Comparison of ENCODE assay signal across 8 cellular contexts in genomic region chr14:103715052-103716000, GRCh38. TPM values are rescaled to one million over a fixed set of nuclear protein-coding genes. Genes with fewer than 3 reads are reported as not detected.
DNase-seq lines count a peak whose midpoint lies in the region; ATAC-seq lines count a peak whose summit lies in the region.

Gene XRCC3, minus strand, starts transcription at chr14:103715451. Its CDS starts 4,364 bp downstream, at chr14:103711087.
Gene ZFYVE21, plus strand, starts transcription at chr14:103715810. Its CDS starts 32 bp downstream, at chr14:103715842.

- peak within 1 kb of the TSS; percentile 100 for H3K4me2 ChIP-seq in BLaER1

- H4K20me1 ChIP-seq in BLaER1: peaks cover 78% of the 10 kb centered on the region

- peak within 1 kb of the TSS; percentile 96 for H3K27ac Mint-ChIP-seq in activated CD4-positive, alpha-beta T cell treated with anti-CD3 and anti-CD28 coated beads, Interleukin-2, amount 10 ng/mL, durations not matched to agents 7 days and 5 days

- peaks cover 31% of the 10 kb centered on the region for H3K36me3 ChIP-seq in BLaER1

- peak within 1 kb of the TSS; percentile 95 for H3K4me3 ChIP-seq in BLaER1

- H3K27ac ChIP-seq in BLaER1: peak within 1 kb of the TSS; percentile 96

- CTCF ChIA-PET in activated CD4-positive, alpha-beta T cell treated with anti-CD3 and anti-CD28 coated beads, Interleukin-2, amount 10 ng/mL, durations not matched to agents 7 days and 5 days (lab: Charles Lee): interaction anchor here (0.6 to 1.5 kb wide), 4 partner anchors 11 to 956 kb away, joined by 3 read pairs; no protein-coding TSS in a partner anchor

- DNase-seq in NCI-H69 (lab: John Stamatoyannopoulos, UW) (peak; percentile 100), dedifferentiated amniotic fluid mesenchymal stem cell (ENCODE audit: extremely low spot score) (peak; percentile 99), left kidney (ENCODE audit: low read depth, low spot score) (peak; percentile 100)
- peak; percentile 100 for DNase-seq in activated CD4-positive, alpha-beta T cell treated with anti-CD3 and anti-CD28 coated beads, Interleukin-2, amount 10 ng/mL, durations not matched to agents 7 days and 5 days
- DNase-seq in stimulated activated CD4-positive, alpha-beta T cell treated with anti-CD3 and anti-CD28 coated beads, Interleukin-2, amount 100 ng/mL, for 24 hours: peak; percentile 99 to 100

- H3K4me1 ChIP-seq in BLaER1: peaks cover 56% of the 10 kb centered on the region

- H3K9me3 ChIP-seq in BLaER1: no peaks in the 10 kb centered on the region

- H3K9me3 Mint-ChIP-seq in activated CD4-positive, alpha-beta T cell treated with anti-CD3 and anti-CD28 coated beads, Interleukin-2, amount 10 ng/mL, durations not matched to agents 7 days and 5 days: no peaks in the 10 kb centered on the region

- H3K4me3 Mint-ChIP-seq in activated CD4-positive, alpha-beta T cell treated with anti-CD3 and anti-CD28 coated beads, Interleukin-2, amount 10 ng/mL, durations not matched to agents 7 days and 5 days: peak within 1 kb of the TSS; percentile 97

- H3K9ac ChIP-seq in BLaER1: peak within 1 kb of the TSS; percentile 97

- H3K27me3 Mint-ChIP-seq in activated CD4-positive, alpha-beta T cell treated with anti-CD3 and anti-CD28 coated beads, Interleukin-2, amount 10 ng/mL, durations not matched to agents 7 days and 5 days: no peaks in the 10 kb centered on the region

- POLR2A ChIA-PET in activated CD4-positive, alpha-beta T cell treated with anti-CD3 and anti-CD28 coated beads, Interleukin-2, amount 10 ng/mL, durations not matched to agents 7 days and 5 days (lab: Charles Lee): no interaction called here

- ATAC-seq in GM19328 (IDR thresholded peaks at IDR 0.05; ENCODE audit: unreplicated experiment): peak; percentile 91
- ATAC-seq in HG03520 (IDR thresholded peaks at IDR 0.05; ENCODE audit: unreplicated experiment): peak; percentile 91

- H3K27me3 ChIP-seq in BLaER1: no peaks in the 10 kb centered on the region

- peaks cover 70% of the 10 kb centered on the region for H3K4me1 Mint-ChIP-seq in activated CD4-positive, alpha-beta T cell treated with anti-CD3 and anti-CD28 coated beads, Interleukin-2, amount 10 ng/mL, durations not matched to agents 7 days and 5 days

- peaks cover 3% of the 10 kb centered on the region for H3K36me3 Mint-ChIP-seq in activated CD4-positive, alpha-beta T cell treated with anti-CD3 and anti-CD28 coated beads, Interleukin-2, amount 10 ng/mL, durations not matched to agents 7 days and 5 days (ENCODE audit: low read depth)

RNA-seq across cellular contexts. Expression of gene XRCC3, which starts in this region (rescaled TPM):
- 10 to 100 TPM; 36.4 to 37.4 TPM for total RNA-seq in activated CD4-positive, alpha-beta T cell treated with anti-CD3 and anti-CD28 coated beads, Interleukin-2, amount 10 ng/mL, durations not matched to agents 7 days and 5 days

RNA-seq across cellular contexts. Expression of gene ZFYVE21, which starts in this region (rescaled TPM):
- total RNA-seq in activated CD4-positive, alpha-beta T cell treated with anti-CD3 and anti-CD28 coated beads, Interleukin-2, amount 10 ng/mL, durations not matched to agents 7 days and 5 days: 10 to 100 TPM; 16.9 to 17.2 TPM

Comparison
In these comparisons a context has a peak if more than half of its experiments do, and no peak if none do; other contexts are left out.
1. Peak in every context shown above with its lines: DNase-seq, ATAC-seq, H3K4me3 ChIP-seq and H3K27ac ChIP-seq.